Comparison of ENCODE assay signal across 16 cellular contexts in genomic region chr1:2251363-2251762, GRCh38. TPM values are rescaled to one million over a fixed set of nuclear protein-coding genes. Genes with fewer than 3 reads are reported as not detected.
DNase-seq lines count a peak whose midpoint lies in the region; ATAC-seq and TF ChIP-seq lines count a peak whose summit lies in the region.
"Had no signal": no experiment of that assay in that cellular context is flagged by ENCODE, and none has a peak within 500 bp of the region (broad histone marks: within the 10 kb centered on the region; RNA-seq: fewer than 3 reads in every experiment).

No MANE protein-coding gene starts in this region.

- peaks cover 0 to 3% (median 0%) of the 10 kb centered on the region in 3 donors for H3K9me3 ChIP-seq in skeletal muscle tissue (ENCODE audit: control insufficient read depth in 3 of 3, low read length in 3 of 3)
- H3K9me3 ChIP-seq: thyroid gland had no signal

- peaks cover 4% of the 10 kb centered on the region for H3K9me3 Mint-ChIP-seq in activated CD4-positive, alpha-beta T cell treated with anti-CD3 and anti-CD28 coated beads for 36 hours (ENCODE audit: low read depth)
- peaks cover 18% of the 10 kb centered on the region for H3K9me3 Mint-ChIP-seq in glutamatergic neuron (ENCODE audit: unreplicated experiment)

- H3K27me3 Mint-ChIP-seq in activated CD4-positive, alpha-beta T cell treated with anti-CD3 and anti-CD28 coated beads for 36 hours = no peaks in the 10 kb centered on the region
- H3K27me3 Mint-ChIP-seq in glutamatergic neuron (ENCODE audit: unreplicated experiment) = peaks cover 18% of the 10 kb centered on the region

- POLR2A ChIA-PET in activated CD4-positive, alpha-beta T cell treated with anti-CD3 and anti-CD28 coated beads for 36 hours (lab: Charles Lee) = no interaction called here

- H3K27ac ChIP-seq in VCaP (peak overlapping the region; percentile 90), skeletal muscle tissue (ENCODE audit: low read depth, low read length) (no peak overlapping the region)
- H3K27ac ChIP-seq: 22Rv1, parathyroid adenoma, thyroid gland had no signal

- no peak for DNase-seq in activated CD4-positive, alpha-beta T cell treated with anti-CD3 and anti-CD28 coated beads for 36 hours
- no peak for DNase-seq in activated CD4-positive, alpha-beta T cell treated with anti-CD3 and anti-CD28 coated beads for 48 hours
- DNase-seq in glutamatergic neuron = peak; percentile 17
- DNase-seq: activated CD4-positive, alpha-beta T cell treated with anti-CD3 and anti-CD28 coated beads for 1 hour; effector CD4-positive, alpha-beta T cell; MM.1S; NCI-H1930; NCI-H748 treated with DMSO at 0.1 percent for 48 hours had no signal

- H3K4me1 Mint-ChIP-seq in activated CD4-positive, alpha-beta T cell treated with anti-CD3 and anti-CD28 coated beads for 36 hours = peaks cover 50% of the 10 kb centered on the region
- peaks cover 42% of the 10 kb centered on the region for H3K4me1 Mint-ChIP-seq in glutamatergic neuron (ENCODE audit: low read depth, unreplicated experiment)

- H3K4me3 Mint-ChIP-seq in activated CD4-positive, alpha-beta T cell treated with anti-CD3 and anti-CD28 coated beads for 36 hours = no peak overlapping the region
- peak overlapping the region; percentile 17 for H3K4me3 Mint-ChIP-seq in glutamatergic neuron (ENCODE audit: unreplicated experiment)

- no peak for ATAC-seq in activated CD4-positive, alpha-beta T cell treated with anti-CD3 and anti-CD28 coated beads for 36 hours
- no peak for ATAC-seq in HG02840 (IDR thresholded peaks at IDR 0.05; ENCODE audit: low FRiP score, unreplicated experiment)
- no peak for ATAC-seq in HG02870 (IDR thresholded peaks at IDR 0.05; ENCODE audit: unreplicated experiment)
- no peak for ATAC-seq in HG02588 (IDR thresholded peaks at IDR 0.05; ENCODE audit: unreplicated experiment)

- H3K9ac ChIP-seq in skeletal muscle tissue (ENCODE audit: low read depth in 1 of 3, low read length in 3 of 3) = peak overlapping the region in 1 of 3 donors; percentile 60
- H3K9ac ChIP-seq: parathyroid adenoma had no signal

- peaks cover 0 to 8% (median 0%) of the 10 kb centered on the region in 3 donors for H3K36me3 ChIP-seq in skeletal muscle tissue (ENCODE audit: control insufficient read depth in 3 of 3, insufficient read depth in 3 of 3, low read length in 3 of 3)
- H3K36me3 ChIP-seq: thyroid gland had no signal

- peaks cover 17% of the 10 kb centered on the region for H3K36me3 Mint-ChIP-seq in activated CD4-positive, alpha-beta T cell treated with anti-CD3 and anti-CD28 coated beads for 36 hours (ENCODE audit: low read depth)
- H3K36me3 Mint-ChIP-seq in glutamatergic neuron (ENCODE audit: unreplicated experiment) = no peaks in the 10 kb centered on the region

- peaks cover 64 to 93% (median 65%) of the 10 kb centered on the region in 3 donors for H3K4me1 ChIP-seq in skeletal muscle tissue (ENCODE audit: control insufficient read depth in 3 of 3, insufficient read depth in 3 of 3, low read length in 3 of 3)
- H3K4me1 ChIP-seq: parathyroid adenoma had no signal

- CTCF ChIA-PET in activated CD4-positive, alpha-beta T cell treated with anti-CD3 and anti-CD28 coated beads for 36 hours (lab: Charles Lee) = no interaction called here

- H3K4me3 ChIP-seq in skeletal muscle tissue (ENCODE audit: low read length in 3 of 3) = peak overlapping the region in 2 of 3 donors; percentile 23 to 29
- H3K4me3 ChIP-seq: thyroid gland had no signal

- intact Hi-C loops in activated CD4-positive, alpha-beta T cell treated with anti-CD3 and anti-CD28 coated beads for 36 hours (cut with DNase I, micrococcal nuclease) = loop anchor here in 1 of 2 experiments (10.0 kb wide), 1 partner anchor 333 kb away; the partner anchor contains the start of gene PRXL2B

- peak overlapping the region; percentile 82 for H3K27ac Mint-ChIP-seq in activated CD4-positive, alpha-beta T cell treated with anti-CD3 and anti-CD28 coated beads for 36 hours
- no peak overlapping the region for H3K27ac Mint-ChIP-seq in glutamatergic neuron (ENCODE audit: unreplicated experiment)

- TF ChIP-seq CTCF in VCaP (conservative IDR thresholded peaks at IDR 0.05) (no peak), glutamatergic neuron (IDR thresholded peaks at IDR 0.05; ENCODE audit: partially characterized antibody, unreplicated experiment) (no peak)

- no peaks in the 10 kb centered on the region for H3K27me3 ChIP-seq in skeletal muscle tissue (ENCODE audit: control insufficient read depth in 3 of 3, insufficient read depth in 3 of 3, low read length in 3 of 3)
- H3K27me3 ChIP-seq: thyroid gland had no signal

RNA-seq across cellular contexts. Expression of gene SKI, which starts 23.2 kb away (rescaled TPM):
- total RNA-seq in activated CD4-positive, alpha-beta T cell treated with anti-CD3 and anti-CD28 coated beads for 36 hours = 10 to 100 TPM; 28.7 to 34.0 TPM
- 143 TPM for total RNA-seq in glutamatergic neuron (ENCODE audit: unreplicated experiment)
- 19.3 TPM for total RNA-seq in skeletal muscle tissue

RNA-seq across cellular contexts. Expression of gene FAAP20, which starts 56.8 kb away (rescaled TPM):
- total RNA-seq in activated CD4-positive, alpha-beta T cell treated with anti-CD3 and anti-CD28 coated beads for 36 hours = 10 to 100 TPM; 69.7 to 84.4 TPM
- total RNA-seq in glutamatergic neuron (ENCODE audit: unreplicated experiment) (111 TPM), skeletal muscle tissue (13.0 TPM)
